Comparison of ENCODE assay signal across 10 cellular contexts in genomic region chr1:2279882-2280281, GRCh38. TPM values are rescaled to one million over a fixed set of nuclear protein-coding genes. Genes with fewer than 3 reads are reported as not detected.
DNase-seq lines count a peak whose midpoint lies in the region; ATAC-seq and TF ChIP-seq lines count a peak whose summit lies in the region.
"Had no signal": no experiment of that assay in that cellular context is flagged by ENCODE, and none has a peak within 500 bp of the region (broad histone marks: within the 10 kb centered on the region; RNA-seq: fewer than 3 reads in every experiment).

No MANE protein-coding gene starts in this region.

- H2AFZ ChIP-seq in neuronal stem cell (ENCODE audit: low read length) (no peak overlapping the region), Karpas-422 (ENCODE audit: low read length) (no peak overlapping the region)

- H4K8ac ChIP-seq in neuronal stem cell (ENCODE audit: low read depth, low read length), result no peak overlapping the region

- H3K9me3 ChIP-seq in heart left ventricle, result no peaks in the 10 kb centered on the region
- peaks cover 5% of the 10 kb centered on the region in 2 donors for H3K9me3 ChIP-seq in neuronal stem cell (replicated peaks in 1 of 2; ENCODE audit: control insufficient read depth in 2 of 2, insufficient read depth in 1 of 2, low read depth in 1 of 2, low read length in 2 of 2)
- no peaks in the 10 kb centered on the region; the same call in 1 of the 2 replicates for H3K9me3 ChIP-seq in Karpas-422 (ENCODE audit: low read length)
- no peaks in the 10 kb centered on the region for H3K9me3 ChIP-seq in BE2C

- peak overlapping the region; percentile 98 for H4K91ac ChIP-seq in neuronal stem cell (ENCODE audit: low read depth, low read length, poor library complexity)

- H3K79me1 ChIP-seq in neuronal stem cell (ENCODE audit: low read depth, low read length), result peaks cover 38% of the 10 kb centered on the region

- H3K4me3 Mint-ChIP-seq in stimulated activated naive CD8-positive, alpha-beta T cell treated with anti-CD3 and anti-CD28 coated beads, Interleukin-15, amount 100 ng/mL, for 72 hours, result no peak overlapping the region

- H3K27me3 Mint-ChIP-seq in stimulated activated naive CD8-positive, alpha-beta T cell treated with anti-CD3 and anti-CD28 coated beads, Interleukin-15, amount 100 ng/mL, for 72 hours, result no peaks in the 10 kb centered on the region

- peaks cover 66% of the 10 kb centered on the region for H3K4me1 Mint-ChIP-seq in stimulated activated naive CD8-positive, alpha-beta T cell treated with anti-CD3 and anti-CD28 coated beads, Interleukin-15, amount 100 ng/mL, for 72 hours

- TF ChIP-seq CTCF in heart left ventricle (IDR thresholded peaks at IDR 0.05) (no peak), BE2C (IDR thresholded peaks at IDR 0.05; ENCODE audit: low read depth, low read length) (no peak)

- DNase-seq in stimulated activated naive CD8-positive, alpha-beta T cell treated with anti-CD3 and anti-CD28 coated beads, Interleukin-15, amount 100 ng/mL, for 72 hours, result no peak
- no peak for DNase-seq in stimulated activated naive CD8-positive, alpha-beta T cell treated with anti-CD3 and anti-CD28 coated beads, Interleukin-15, Interleukin-2, amounts not matched to agents 100 U/mL and 50 U/mL, for 24 hours
- DNase-seq in heart left ventricle, result peak in 2 of 5 donors; percentile 26 to 39
- no peak for DNase-seq in neuronal stem cell (ENCODE audit: low spot score)
- DNase-seq in Karpas-422, result no peak
- DNase-seq in activated effector memory CD4-positive, alpha-beta T cell treated with anti-CD3 and anti-CD28 coated beads, Interleukin-2, amount 50 U/mL, for 16 hours, result no peak
- no peak for DNase-seq in BE2C

- peak overlapping the region in 10 of 12 donors; percentile 0 to 81 (median 68) for H3K27ac ChIP-seq in heart left ventricle
- peak overlapping the region; percentile 88 for H3K27ac ChIP-seq in neuronal stem cell (replicated peaks; ENCODE audit: low read length)
- no peak overlapping the region for H3K27ac ChIP-seq in Karpas-422 (ENCODE audit: low read length)
- H3K27ac ChIP-seq: KMS-11 had no signal

- WGBS in heart left ventricle, 4 donors, result 71 to 77% (median 74%) methylated on average over 11 of the region's 11 CpGs
- WGBS in neuronal stem cell (ENCODE audit: extremely low coverage in 2 of 2, insufficient read length in 2 of 2, insufficient replicate concordance in 1 of 2), 2 donors, result no CpG with 5 or more reads among the region's 11 CpGs

- H3K4me2 ChIP-seq in neuronal stem cell (ENCODE audit: insufficient read depth, low read length, poor library complexity, severe bottlenecking) (no peak overlapping the region), Karpas-422 (ENCODE audit: low read depth, low read length, poor library complexity, severe bottlenecking) (no peak overlapping the region)
- H3K4me2 ChIP-seq: KMS-11 had no signal

- peak overlapping the region; percentile 96 for H2BK5ac ChIP-seq in neuronal stem cell (ENCODE audit: low read length)

- H3K4me3 ChIP-seq in heart left ventricle, result no peak overlapping the region
- H3K4me3 ChIP-seq in neuronal stem cell (ENCODE audit: low read length in 2 of 2), result no peak overlapping the region
- no peak overlapping the region for H3K4me3 ChIP-seq in Karpas-422 (ENCODE audit: low read length)
- no peak overlapping the region for H3K4me3 ChIP-seq in BE2C (ENCODE audit: low read depth, low read length)

- peaks cover 0 to 13% (median 0%) of the 10 kb centered on the region in 9 donors for H3K36me3 ChIP-seq in heart left ventricle
- H3K36me3 ChIP-seq in neuronal stem cell (replicated peaks in 1 of 2; ENCODE audit: control insufficient read depth in 2 of 2, insufficient read depth in 2 of 2, low read length in 2 of 2), result peaks cover 6 to 41% of the 10 kb centered on the region in 2 donors
- H3K36me3 ChIP-seq in Karpas-422 (ENCODE audit: insufficient read depth, low read length), result no peaks in the 10 kb centered on the region
- H3K36me3 ChIP-seq in BE2C, result no peaks in the 10 kb centered on the region

- H2AK5ac ChIP-seq in neuronal stem cell (ENCODE audit: low read depth, low read length), result peak overlapping the region; percentile 99

- intact Hi-C loops in heart left ventricle (cut with DNase I), result loop anchor here in 2 of 10 donors (5.0 kb wide), 2 partner anchors 32 to 48 kb away; no protein-coding TSS in a partner anchor

- H3K9me2 ChIP-seq in Karpas-422 (replicated peaks; ENCODE audit: insufficient read depth, low read length), result no peaks in the 10 kb centered on the region

- H3K4ac ChIP-seq in neuronal stem cell (ENCODE audit: low read length), result peak overlapping the region; percentile 93

- no peaks in the 10 kb centered on the region for H3K9me3 Mint-ChIP-seq in stimulated activated naive CD8-positive, alpha-beta T cell treated with anti-CD3 and anti-CD28 coated beads, Interleukin-15, amount 100 ng/mL, for 72 hours

- peak overlapping the region; percentile 89 to 96 for H3K27ac Mint-ChIP-seq in stimulated activated naive CD8-positive, alpha-beta T cell treated with anti-CD3 and anti-CD28 coated beads, Interleukin-15, amount 100 ng/mL, for 72 hours

- H2BK15ac ChIP-seq in neuronal stem cell (ENCODE audit: low read length), result peak overlapping the region; percentile 81

- H3K9ac ChIP-seq in neuronal stem cell (ENCODE audit: low read depth, low read length, poor library complexity) (no peak overlapping the region), Karpas-422 (ENCODE audit: low read length) (no peak overlapping the region)
- H3K9ac ChIP-seq: KMS-11 had no signal

- no peak for ATAC-seq in stimulated activated naive CD8-positive, alpha-beta T cell treated with anti-CD3 and anti-CD28 coated beads, Interleukin-15, amount 100 ng/mL, for 72 hours
- ATAC-seq in stimulated activated naive CD8-positive, alpha-beta T cell treated with anti-CD3 and anti-CD28 coated beads, Interleukin-15, Interleukin-2, amounts not matched to agents 100 U/mL and 50 U/mL, for 24 hours, result no peak
- ATAC-seq in heart left ventricle (no peak), GM21367 (IDR thresholded peaks at IDR 0.05; ENCODE audit: unreplicated experiment) (no peak)
- ATAC-seq: Panc1 had no signal

- H3K4me1 ChIP-seq in heart left ventricle (peaks cover 23 to 77% (median 61%) of the 10 kb centered on the region in 12 donors), neuronal stem cell (ENCODE audit: control insufficient read depth in 2 of 2, insufficient read depth in 1 of 2, low read depth in 1 of 2, low read length in 2 of 2) (peaks cover 33 to 50% of the 10 kb centered on the region in 2 donors), Karpas-422 (ENCODE audit: low read length) (no peaks in the 10 kb centered on the region), BE2C (no peaks in the 10 kb centered on the region)

- H3K18ac ChIP-seq in neuronal stem cell (ENCODE audit: low read length), result peak overlapping the region; percentile 84

- TF ChIP-seq POLR2A in heart left ventricle (IDR thresholded peaks at IDR 0.05), result no peak

- H3K27me3 ChIP-seq in heart left ventricle (no peaks in the 10 kb centered on the region), neuronal stem cell (ENCODE audit: control insufficient read depth in 3 of 3, insufficient read depth in 3 of 3, low read depth in 1 of 3, low read length in 3 of 3) (peaks cover 0 to 3% (median 0%) of the 10 kb centered on the region in 3 experiments), Karpas-422 (ENCODE audit: low read length) (no peaks in the 10 kb centered on the region), BE2C (no peaks in the 10 kb centered on the region)

- H2BK120ac ChIP-seq in neuronal stem cell (ENCODE audit: low read depth, low read length), result no peak overlapping the region

- H3K23ac ChIP-seq in neuronal stem cell (ENCODE audit: low read depth, low read length, poor library complexity), result no peak overlapping the region

- H4K20me1 ChIP-seq in Karpas-422 (ENCODE audit: insufficient read depth, low read depth, low read length), result no peaks in the 10 kb centered on the region

- peak overlapping the region; percentile 46 for H2BK12ac ChIP-seq in neuronal stem cell (ENCODE audit: low read length)

- H3K79me2 ChIP-seq in Karpas-422 (ENCODE audit: low read length), result no peaks in the 10 kb centered on the region

- no peak overlapping the region for H3K14ac ChIP-seq in neuronal stem cell (ENCODE audit: low read length)

RNA-seq across cellular contexts. Expression of gene SKI, which starts 51.8 kb away (rescaled TPM):
- 10 to 100 TPM; 28.8 to 52.7 (median 41.3) TPM for total RNA-seq in heart left ventricle
- 10 to 100 TPM; 16.9 to 28.7 TPM for polyA plus RNA-seq in heart left ventricle
- 37.5 TPM for polyA plus RNA-seq in neuronal stem cell (2013, experiment 1 of 2)
- polyA plus RNA-seq in neuronal stem cell (2013, experiment 2 of 2), result 41.3 TPM
- total RNA-seq in Karpas-422 (2014; rRNA removed; shearing (Covaris generic); ENCODE audit: low replicate concordance), result 1.7 and 2.4 TPM in 2 replicates
- polyA plus RNA-seq in BE2C (2012; ENCODE audit: insufficient read depth, insufficient read length, low read depth), result 22.2 TPM
